In the genomic region with DNA sequence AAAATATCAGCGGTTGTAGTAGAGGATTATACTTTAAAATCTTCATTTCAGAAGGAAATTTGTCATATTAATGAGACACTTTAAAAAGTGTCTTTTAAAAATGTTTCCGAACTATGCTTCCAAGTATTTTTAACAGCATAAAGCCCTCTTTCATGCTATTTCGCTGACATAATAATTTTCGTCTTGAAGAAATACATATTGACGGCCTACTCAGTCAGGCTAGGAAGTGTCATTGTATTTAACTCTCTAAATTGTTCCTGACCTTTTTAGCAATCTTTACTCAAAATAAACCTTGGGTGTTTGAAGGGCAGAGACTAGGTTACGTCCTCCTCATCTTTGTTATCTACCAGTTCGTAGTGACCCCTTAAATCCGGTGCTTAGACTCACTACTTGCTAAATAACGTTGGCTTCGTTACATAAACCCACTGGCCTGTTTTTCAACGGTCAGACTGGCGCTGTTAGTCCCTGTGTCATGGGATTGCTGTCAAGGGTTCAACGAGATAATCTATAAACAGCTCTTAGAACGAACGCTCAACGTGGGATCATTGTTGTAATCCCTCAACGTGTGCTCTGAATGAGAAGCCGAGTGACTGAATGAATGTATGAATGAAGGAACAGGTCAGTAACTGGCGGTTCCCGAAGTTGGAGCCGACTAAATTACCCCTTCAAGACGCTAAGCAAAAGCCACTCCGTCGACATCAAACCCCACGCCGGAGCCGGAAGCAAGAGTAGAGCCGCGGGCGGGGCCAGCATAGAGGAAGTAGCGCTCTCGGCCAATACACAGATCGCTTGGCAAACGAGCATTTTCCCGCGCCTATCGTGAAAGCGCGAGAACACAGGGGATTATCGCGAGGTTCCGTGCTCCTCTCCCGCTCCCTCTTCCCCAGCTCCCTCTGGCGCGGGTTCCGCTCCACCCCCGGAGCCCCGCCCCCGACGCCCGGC, we compare ENCODE assay signal across 8 cellular contexts. TPM values are rescaled to one million over a fixed set of nuclear protein-coding genes. Genes with fewer than 3 reads are reported as not detected.
DNase-seq lines count a peak whose midpoint lies in the region; ATAC-seq and TF ChIP-seq lines count a peak whose summit lies in the region.

No MANE protein-coding gene starts in this region.

- peaks cover 9 to 60% (median 46%) of the 10 kb centered on the region in 6 donors for H3K4me1 ChIP-seq in spleen

- CTCF ChIA-PET in AG04450 (lab: Charles Lee) = interaction anchor here (0.6 to 1.6 kb wide), 3 partner anchors 22 to 454 kb away, joined by 3 to 7 read pairs (median 3); no protein-coding TSS in a partner anchor

- WGBS in spleen, 5 donors = 6 to 11% (median 9%) methylated on average over 33 to 51 of the region's 51 CpGs

- no peak for TF ChIP-seq CTCF in AG04450 (IDR thresholded peaks at IDR 0.05; ENCODE audit: low read depth, low read length)
- no peak for TF ChIP-seq CTCF in VCaP (conservative IDR thresholded peaks at IDR 0.05)
- peak in 5 of 11 experiments; percentile 17 to 53 (median 45) for TF ChIP-seq CTCF in spleen (IDR thresholded peaks at IDR 0.05 in 8 of 11, conservative IDR thresholded peaks at IDR 0.05 in 3 of 11)

- H3K36me3 ChIP-seq in spleen = peaks cover 0 to under 1% (median 0%) of the 10 kb centered on the region in 6 donors

- POLR2A ChIA-PET in AG04450 (lab: Yijun Ruan, JAX) = interaction anchor here (0.8 to 1.2 kb wide), 5 partner anchors 12 to 483 kb away, joined by 3 to 5 read pairs (median 3); a partner anchor contains a TSS

- H3K4me3 ChIP-seq in AG04450 (ENCODE audit: low read depth, low read length) (peak overlapping the region; percentile 86), spleen (peak overlapping the region; percentile 68 to 80 (median 71))

- ATAC-seq in GM18873 (IDR thresholded peaks at IDR 0.05; ENCODE audit: low FRiP score, unreplicated experiment) = peak; percentile 97
- ATAC-seq in HG03135 (IDR thresholded peaks at IDR 0.05; ENCODE audit: unreplicated experiment) = peak; percentile 94

- no peaks in the 10 kb centered on the region for H3K9me3 ChIP-seq in AG04450 (ENCODE audit: control insufficient read depth, insufficient read depth, low read length)
- no peaks in the 10 kb centered on the region for H3K9me3 ChIP-seq in spleen

- no peaks in the 10 kb centered on the region for H3K27me3 ChIP-seq in AG04450 (ENCODE audit: control insufficient read depth, insufficient read depth, low read length)
- H3K27me3 ChIP-seq in spleen (replicated peaks in 1 of 7) = no peaks in the 10 kb centered on the region

- peak; percentile 98 for DNase-seq in AG04450 (ENCODE audit: low read depth, low spot score)
- DNase-seq in NCI-H2196 (lab: John Stamatoyannopoulos, UW; ENCODE audit: unreplicated experiment) = peak; percentile 94
- peak; percentile 65 to 99 (median 97) for DNase-seq in caudate nucleus (lab: John Stamatoyannopoulos, UW)
- peak; percentile 99 for DNase-seq in inferior parietal cortex (ENCODE audit: extremely low spot score)
- peak; percentile 97 for DNase-seq in spleen

- H3K27ac ChIP-seq in AG04450 (ENCODE audit: low read depth, low read length) (peak overlapping the region; percentile 84), VCaP (peak overlapping the region; percentile 83), caudate nucleus (ENCODE audit: low read depth, low read length) (peak overlapping the region; percentile 88), spleen (peak overlapping the region; percentile 10 to 92 (median 88))

- intact Hi-C loops in spleen (cut with DNase I; ENCODE audit: low total_unique reads) = no loop called here

- TF ChIP-seq POLR2A in spleen (IDR thresholded peaks at IDR 0.05) = peak in 2 of 3 donors; percentile 60 to 65

RNA-seq across cellular contexts. Expression of a gene that starts 0.5 kb away (rescaled TPM):
- polyA plus RNA-seq in AG04450 (2011; rRNA removed) (28.4 and 29.8 TPM in 2 replicates), spleen (1 to 10 TPM; 6.0 to 7.6 (median 7.1) TPM)
- polyA minus RNA-seq in AG04450 (2011; rRNA and poly(A)+ RNA removed) = 22.4 and 28.5 TPM in 2 replicates
- total RNA-seq in spleen = 10 to 100 TPM; 20.9 to 63.3 (median 26.0) TPM

RNA-seq across cellular contexts. Expression of a gene that starts 1.4 kb away (rescaled TPM):
- polyA plus RNA-seq in AG04450 (2011; rRNA removed) = 7.2 and 12.9 TPM in 2 replicates
- 11.2 and 11.7 TPM in 2 replicates for polyA minus RNA-seq in AG04450 (2011; rRNA and poly(A)+ RNA removed)
- 10 to 100 TPM in 6 of 7 donors, 1 to 10 TPM in 1; 9.5 to 17.0 (median 14.2) TPM for total RNA-seq in spleen
- polyA plus RNA-seq in spleen = 1 to 10 TPM; 3.6 to 5.6 (median 3.7) TPM

Comparison
In these comparisons a context has a peak if more than half of its experiments do, and no peak if none do; other contexts are left out.
1. Peak in every context shown above with its lines: DNase-seq, ATAC-seq, H3K4me3 ChIP-seq and H3K27ac ChIP-seq.